9 cellular contexts compared by ENCODE assay signal in the genomic region with DNA sequence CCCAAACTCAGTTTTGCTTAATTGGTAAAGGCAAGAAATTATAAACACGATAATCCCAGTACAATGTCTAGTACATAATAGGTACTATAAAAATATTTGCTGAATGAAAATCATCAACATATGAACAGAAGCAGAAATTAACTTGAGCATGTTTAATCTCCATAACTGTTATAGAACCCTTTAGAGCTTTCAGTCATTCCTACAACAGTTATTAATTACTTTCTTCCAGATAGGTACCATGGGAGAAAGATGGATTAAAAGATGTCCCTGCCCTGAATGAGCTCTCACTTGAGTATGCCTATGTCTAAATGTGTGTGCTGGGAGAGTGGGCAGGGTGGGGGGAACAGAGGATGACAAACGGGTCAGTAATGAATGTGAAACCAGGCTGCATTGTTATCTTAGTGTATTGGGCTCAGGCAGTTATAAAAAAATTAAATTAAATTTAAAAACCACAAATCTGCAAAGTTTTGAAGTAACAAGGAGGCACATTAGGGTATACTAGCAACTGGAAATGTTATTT. TPM values are rescaled to one million over a fixed set of nuclear protein-coding genes. Genes with fewer than 3 reads are reported as not detected.
DNase-seq lines count a peak whose midpoint lies in the region; ATAC-seq and TF ChIP-seq lines count a peak whose summit lies in the region.
"Had no signal": no experiment of that assay in that cellular context is flagged by ENCODE, and none has a peak within 500 bp of the region (broad histone marks: within the 10 kb centered on the region; RNA-seq: fewer than 3 reads in every experiment).

No MANE protein-coding gene starts in this region.

- peaks cover 30% of the 10 kb centered on the region for H3K4me1 ChIP-seq in cardiac muscle cell (ENCODE audit: low read depth)
- peaks cover 15 to 81% of the 10 kb centered on the region in 2 donors for H3K4me1 ChIP-seq in left lung

- no peaks in the 10 kb centered on the region for H3K9me3 ChIP-seq in cardiac muscle cell (ENCODE audit: low read depth)
- no peaks in the 10 kb centered on the region for H3K9me3 ChIP-seq in left lung

- H3K27me3 Mint-ChIP-seq in activated naive CD8-positive, alpha-beta T cell: no peaks in the 10 kb centered on the region
- H3K27me3 Mint-ChIP-seq in type B pancreatic cell: no peaks in the 10 kb centered on the region

- peak overlapping the region; percentile 69 for H3K27ac Mint-ChIP-seq in activated naive CD8-positive, alpha-beta T cell
- H3K27ac Mint-ChIP-seq in type B pancreatic cell: no peak overlapping the region

- H3K27me3 ChIP-seq in cardiac muscle cell: no peaks in the 10 kb centered on the region
- no peaks in the 10 kb centered on the region for H3K27me3 ChIP-seq in left lung

- no peaks in the 10 kb centered on the region for H3K9me3 Mint-ChIP-seq in activated naive CD8-positive, alpha-beta T cell (ENCODE audit: low read depth)
- H3K9me3 Mint-ChIP-seq in type B pancreatic cell: no peaks in the 10 kb centered on the region

- H3K4me3 ChIP-seq in cardiac muscle cell (peak overlapping the region; percentile 97), left lung (peak overlapping the region in 1 of 2 donors; percentile 88)

- DNase-seq in cardiac muscle cell (ENCODE audit: low read depth in 1 of 2, low spot score in 1 of 2): peak in 1 of 2 donors; percentile 16
- no peak for DNase-seq in left ventricle myocardium superior
- no peak for DNase-seq in left lung
- DNase-seq in type B pancreatic cell (ENCODE audit: extremely low spot score, unreplicated experiment): no peak
- no peak for DNase-seq in DMS79 treated with DMSO at 0.1 percent for 48 hours (lab: John Stamatoyannopoulos, UW)
- DNase-seq in activated CD8-positive, alpha-beta memory T cell treated with anti-CD3 and anti-CD28 coated beads for 24 hours: no peak
- DNase-seq: H7 had no signal

- H3K4me3 Mint-ChIP-seq in activated naive CD8-positive, alpha-beta T cell: peak overlapping the region; percentile 96
- H3K4me3 Mint-ChIP-seq in type B pancreatic cell: peak overlapping the region; percentile 75

- peak overlapping the region; percentile 95 for H3K27ac ChIP-seq in cardiac muscle cell
- peak overlapping the region; percentile 89 to 92 for H3K27ac ChIP-seq in left lung

- ATAC-seq in left ventricle myocardium superior (no peak), left lung (no peak), HG03039 (IDR thresholded peaks at IDR 0.05; ENCODE audit: unreplicated experiment) (no peak)

- H3K36me3 Mint-ChIP-seq in activated naive CD8-positive, alpha-beta T cell: no peaks in the 10 kb centered on the region
- no peaks in the 10 kb centered on the region for H3K36me3 Mint-ChIP-seq in type B pancreatic cell

- intact Hi-C loops in left ventricle myocardium superior (cut with micrococcal nuclease) (no loop called here), left lung (cut with DNase I) (no loop called here)

- H3K4me1 Mint-ChIP-seq in activated naive CD8-positive, alpha-beta T cell (ENCODE audit: low read depth): peaks cover 71% of the 10 kb centered on the region
- H3K4me1 Mint-ChIP-seq in type B pancreatic cell (ENCODE audit: unreplicated experiment): peaks cover 26% of the 10 kb centered on the region

- TF ChIP-seq CTCF in cardiac muscle cell (IDR thresholded peaks at IDR 0.05; ENCODE audit: low read depth, low read length) (no peak), left lung (IDR thresholded peaks at IDR 0.05) (no peak), type B pancreatic cell (conservative IDR thresholded peaks at IDR 0.05) (no peak)

- H3K36me3 ChIP-seq in cardiac muscle cell: no peaks in the 10 kb centered on the region
- H3K36me3 ChIP-seq in left lung: no peaks in the 10 kb centered on the region

RNA-seq across cellular contexts. Expression of a gene that starts 2.4 kb away (rescaled TPM):
- total RNA-seq in cardiac muscle cell (66.4 and 110 TPM in 2 replicates), left ventricle myocardium superior (71.6 TPM), left lung (10 to 100 TPM; 67.2 to 79.0 TPM), type B pancreatic cell (ENCODE audit: low replicate concordance) (49.4 and 50.7 TPM in 2 replicates)
- polyA plus RNA-seq in cardiac muscle cell: 34.1 and 57.5 TPM in 2 replicates
